In the genomic region with DNA sequence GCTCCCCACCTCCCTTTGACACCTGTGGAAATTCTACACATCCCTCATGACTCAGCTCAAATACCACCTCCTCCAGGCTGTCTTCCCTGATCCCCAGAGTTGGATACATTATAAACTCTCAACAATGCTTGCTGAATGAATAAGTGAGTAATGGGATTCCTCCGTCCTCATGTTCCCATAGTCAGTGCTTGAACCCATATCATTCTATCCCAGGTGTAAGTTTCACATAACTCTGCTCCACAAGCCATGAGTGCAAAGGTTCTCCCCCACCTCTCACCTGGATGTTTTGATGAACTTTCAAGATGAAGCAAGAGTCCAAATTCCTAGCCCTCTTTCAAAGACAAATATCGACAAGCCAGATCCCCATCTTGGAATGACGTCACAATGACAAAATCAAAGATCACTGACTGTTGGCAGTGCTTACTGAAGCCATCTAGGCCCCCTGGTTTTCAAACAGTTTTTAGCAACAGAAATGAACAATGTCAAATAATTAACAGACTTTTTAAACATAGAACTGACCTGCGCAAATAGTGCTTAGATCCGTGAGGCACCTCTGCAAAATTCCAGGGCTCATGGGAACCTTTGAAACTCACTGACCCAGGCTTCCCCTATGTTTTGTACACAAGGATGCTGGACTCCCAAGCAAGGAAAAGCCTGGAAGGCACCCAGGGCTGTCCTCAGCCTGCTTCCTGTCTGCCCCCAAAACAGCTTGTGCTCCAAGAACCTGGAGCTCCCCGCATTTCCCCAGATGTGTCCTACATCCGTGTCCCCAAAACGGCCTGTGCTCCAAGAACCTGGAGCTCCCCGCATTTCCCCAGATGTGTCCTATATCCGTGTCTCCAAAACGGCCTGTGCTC, we compare ENCODE assay signal across 1 cellular context.
A peak's percentile ranks its signal among the peaks of the same experiment; 100 is the strongest.
TF ChIP-seq lines count a peak whose summit lies in the region.

No MANE protein-coding gene starts in this region.

TF ChIP-seq in HepG2, 621 proteins besides CTCF, POLR2A, EP300 and RAD21 (continued from another document and continues in another):
- TF ChIP-seq GATA4 (IDR thresholded peaks at IDR 0.05; ENCODE audit: borderline replicate concordance, low read depth) (peak; percentile 83; the same call in 1 of the 2 replicates), ZNF547 (CRISPR knock-in tag; IDR thresholded peaks at IDR 0.05) (no peak), HDAC2 (CRISPR knock-in tag; IDR thresholded peaks at IDR 0.05) (peak; percentile 79), EEA1 (CRISPR knock-in tag; IDR thresholded peaks at IDR 0.05; ENCODE audit: borderline replicate concordance) (no peak), ZNF615 (CRISPR knock-in tag; IDR thresholded peaks at IDR 0.05; ENCODE audit: borderline replicate concordance) (peak; percentile 44; the same call in 1 of the 2 replicates), ZNF326 (CRISPR knock-in tag; IDR thresholded peaks at IDR 0.05; ENCODE audit: borderline replicate concordance) (no peak), ZBED4 (CRISPR knock-in tag; IDR thresholded peaks at IDR 0.05; ENCODE audit: borderline replicate concordance) (no peak), ZNF556 (CRISPR knock-in tag; IDR thresholded peaks at IDR 0.05; ENCODE audit: borderline replicate concordance) (no peak; the same call in 1 of the 2 replicates), MAFG (CRISPR knock-in tag; IDR thresholded peaks at IDR 0.05) (no peak), SIN3A (IDR thresholded peaks at IDR 0.05; ENCODE audit: borderline replicate concordance, low read depth, low read length) (no peak), ZNF205 (CRISPR knock-in tag; IDR thresholded peaks at IDR 0.05) (0 out of 2 replicates have a peak, but pooled peaks have one; percentile 46), ZNF343 (CRISPR knock-in tag; IDR thresholded peaks at IDR 0.05) (no peak), ZNF253 (CRISPR knock-in tag; IDR thresholded peaks at IDR 0.05; ENCODE audit: borderline replicate concordance) (no peak), U2AF2 (IDR thresholded peaks at IDR 0.05; ENCODE audit: low read depth, low read length) (no peak), RFX5 (IDR thresholded peaks at IDR 0.05; ENCODE audit: low read depth, low read length) (peak; percentile 63; the same call in 1 of the 2 replicates), BATF2 (CRISPR knock-in tag; IDR thresholded peaks at IDR 0.05) (no peak), ZNF883 (CRISPR knock-in tag; IDR thresholded peaks at IDR 0.05; ENCODE audit: not compliant biosample characterization) (no peak), ZFP41 (CRISPR knock-in tag; IDR thresholded peaks at IDR 0.05; ENCODE audit: borderline replicate concordance) (no peak), PRMT3 (CRISPR knock-in tag; IDR thresholded peaks at IDR 0.05; ENCODE audit: borderline replicate concordance, low read depth) (no peak), ZNF432 (CRISPR knock-in tag; IDR thresholded peaks at IDR 0.05; ENCODE audit: borderline replicate concordance) (no peak), ZZZ3 (CRISPR knock-in tag; IDR thresholded peaks at IDR 0.05; ENCODE audit: borderline replicate concordance) (no peak), TOE1 (CRISPR knock-in tag; IDR thresholded peaks at IDR 0.05) (no peak), MNT (IDR thresholded peaks at IDR 0.05) (no peak), CREB1 (IDR thresholded peaks at IDR 0.05) (peak; percentile 100), CREB1 (CRISPR knock-in tag; IDR thresholded peaks at IDR 0.05) (peak; percentile 97), ZNF33A (CRISPR knock-in tag; IDR thresholded peaks at IDR 0.05; ENCODE audit: borderline replicate concordance) (no peak), NFIB (CRISPR knock-in tag; IDR thresholded peaks at IDR 0.05; ENCODE audit: borderline replicate concordance) (no peak), ATRX (CRISPR knock-in tag; IDR thresholded peaks at IDR 0.05; ENCODE audit: borderline replicate concordance) (no peak), KLF15 (CRISPR knock-in tag; IDR thresholded peaks at IDR 0.05; ENCODE audit: borderline replicate concordance) (no peak), ZNF589 (CRISPR knock-in tag; conservative IDR thresholded peaks at IDR 0.05) (no peak), ZNF788 (CRISPR knock-in tag; IDR thresholded peaks at IDR 0.05; ENCODE audit: borderline replicate concordance) (no peak; the same call in 1 of the 2 replicates), ZFP36L2 (CRISPR knock-in tag; IDR thresholded peaks at IDR 0.05) (no peak), ZNF800 (CRISPR knock-in tag; IDR thresholded peaks at IDR 0.05) (no peak), MIER3 (CRISPR knock-in tag; IDR thresholded peaks at IDR 0.05; ENCODE audit: borderline replicate concordance) (no peak), ZNF317 (CRISPR knock-in tag; IDR thresholded peaks at IDR 0.05) (no peak), HOMEZ (CRISPR knock-in tag; IDR thresholded peaks at IDR 0.05; ENCODE audit: low read depth) (peak; percentile 96), ZFY (CRISPR knock-in tag; IDR thresholded peaks at IDR 0.05) (no peak), ZNF263 (CRISPR knock-in tag; IDR thresholded peaks at IDR 0.05) (no peak), ZMYM3 (CRISPR knock-in tag; IDR thresholded peaks at IDR 0.05) (peak; percentile 60; the same call in 1 of the 2 replicates), ZNF879 (CRISPR knock-in tag; IDR thresholded peaks at IDR 0.05) (no peak)
- TF ChIP-seq, protein P1, sequence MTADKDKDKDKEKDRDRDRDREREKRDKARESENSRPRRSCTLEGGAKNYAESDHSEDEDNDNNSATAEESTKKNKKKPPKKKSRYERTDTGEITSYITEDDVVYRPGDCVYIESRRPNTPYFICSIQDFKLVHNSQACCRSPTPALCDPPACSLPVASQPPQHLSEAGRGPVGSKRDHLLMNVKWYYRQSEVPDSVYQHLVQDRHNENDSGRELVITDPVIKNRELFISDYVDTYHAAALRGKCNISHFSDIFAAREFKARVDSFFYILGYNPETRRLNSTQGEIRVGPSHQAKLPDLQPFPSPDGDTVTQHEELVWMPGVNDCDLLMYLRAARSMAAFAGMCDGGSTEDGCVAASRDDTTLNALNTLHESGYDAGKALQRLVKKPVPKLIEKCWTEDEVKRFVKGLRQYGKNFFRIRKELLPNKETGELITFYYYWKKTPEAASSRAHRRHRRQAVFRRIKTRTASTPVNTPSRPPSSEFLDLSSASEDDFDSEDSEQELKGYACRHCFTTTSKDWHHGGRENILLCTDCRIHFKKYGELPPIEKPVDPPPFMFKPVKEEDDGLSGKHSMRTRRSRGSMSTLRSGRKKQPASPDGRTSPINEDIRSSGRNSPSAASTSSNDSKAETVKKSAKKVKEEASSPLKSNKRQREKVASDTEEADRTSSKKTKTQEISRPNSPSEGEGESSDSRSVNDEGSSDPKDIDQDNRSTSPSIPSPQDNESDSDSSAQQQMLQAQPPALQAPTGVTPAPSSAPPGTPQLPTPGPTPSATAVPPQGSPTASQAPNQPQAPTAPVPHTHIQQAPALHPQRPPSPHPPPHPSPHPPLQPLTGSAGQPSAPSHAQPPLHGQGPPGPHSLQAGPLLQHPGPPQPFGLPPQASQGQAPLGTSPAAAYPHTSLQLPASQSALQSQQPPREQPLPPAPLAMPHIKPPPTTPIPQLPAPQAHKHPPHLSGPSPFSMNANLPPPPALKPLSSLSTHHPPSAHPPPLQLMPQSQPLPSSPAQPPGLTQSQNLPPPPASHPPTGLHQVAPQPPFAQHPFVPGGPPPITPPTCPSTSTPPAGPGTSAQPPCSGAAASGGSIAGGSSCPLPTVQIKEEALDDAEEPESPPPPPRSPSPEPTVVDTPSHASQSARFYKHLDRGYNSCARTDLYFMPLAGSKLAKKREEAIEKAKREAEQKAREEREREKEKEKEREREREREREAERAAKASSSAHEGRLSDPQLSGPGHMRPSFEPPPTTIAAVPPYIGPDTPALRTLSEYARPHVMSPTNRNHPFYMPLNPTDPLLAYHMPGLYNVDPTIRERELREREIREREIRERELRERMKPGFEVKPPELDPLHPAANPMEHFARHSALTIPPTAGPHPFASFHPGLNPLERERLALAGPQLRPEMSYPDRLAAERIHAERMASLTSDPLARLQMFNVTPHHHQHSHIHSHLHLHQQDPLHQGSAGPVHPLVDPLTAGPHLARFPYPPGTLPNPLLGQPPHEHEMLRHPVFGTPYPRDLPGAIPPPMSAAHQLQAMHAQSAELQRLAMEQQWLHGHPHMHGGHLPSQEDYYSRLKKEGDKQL (CRISPR knock-in tag; IDR thresholded peaks at IDR 0.05; ENCODE audit: low read depth) = peak; percentile 68; the same call in 1 of the 2 replicates
- TF ChIP-seq, protein P2, sequence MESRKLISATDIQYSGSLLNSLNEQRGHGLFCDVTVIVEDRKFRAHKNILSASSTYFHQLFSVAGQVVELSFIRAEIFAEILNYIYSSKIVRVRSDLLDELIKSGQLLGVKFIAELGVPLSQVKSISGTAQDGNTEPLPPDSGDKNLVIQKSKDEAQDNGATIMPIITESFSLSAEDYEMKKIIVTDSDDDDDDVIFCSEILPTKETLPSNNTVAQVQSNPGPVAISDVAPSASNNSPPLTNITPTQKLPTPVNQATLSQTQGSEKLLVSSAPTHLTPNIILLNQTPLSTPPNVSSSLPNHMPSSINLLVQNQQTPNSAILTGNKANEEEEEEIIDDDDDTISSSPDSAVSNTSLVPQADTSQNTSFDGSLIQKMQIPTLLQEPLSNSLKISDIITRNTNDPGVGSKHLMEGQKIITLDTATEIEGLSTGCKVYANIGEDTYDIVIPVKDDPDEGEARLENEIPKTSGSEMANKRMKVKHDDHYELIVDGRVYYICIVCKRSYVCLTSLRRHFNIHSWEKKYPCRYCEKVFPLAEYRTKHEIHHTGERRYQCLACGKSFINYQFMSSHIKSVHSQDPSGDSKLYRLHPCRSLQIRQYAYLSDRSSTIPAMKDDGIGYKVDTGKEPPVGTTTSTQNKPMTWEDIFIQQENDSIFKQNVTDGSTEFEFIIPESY (CRISPR knock-in tag; IDR thresholded peaks at IDR 0.05) = 0 out of 2 replicates have a peak, but pooled peaks have one; percentile 21
